Comparison of ENCODE assay signal across 1 cellular context in the genomic region with DNA sequence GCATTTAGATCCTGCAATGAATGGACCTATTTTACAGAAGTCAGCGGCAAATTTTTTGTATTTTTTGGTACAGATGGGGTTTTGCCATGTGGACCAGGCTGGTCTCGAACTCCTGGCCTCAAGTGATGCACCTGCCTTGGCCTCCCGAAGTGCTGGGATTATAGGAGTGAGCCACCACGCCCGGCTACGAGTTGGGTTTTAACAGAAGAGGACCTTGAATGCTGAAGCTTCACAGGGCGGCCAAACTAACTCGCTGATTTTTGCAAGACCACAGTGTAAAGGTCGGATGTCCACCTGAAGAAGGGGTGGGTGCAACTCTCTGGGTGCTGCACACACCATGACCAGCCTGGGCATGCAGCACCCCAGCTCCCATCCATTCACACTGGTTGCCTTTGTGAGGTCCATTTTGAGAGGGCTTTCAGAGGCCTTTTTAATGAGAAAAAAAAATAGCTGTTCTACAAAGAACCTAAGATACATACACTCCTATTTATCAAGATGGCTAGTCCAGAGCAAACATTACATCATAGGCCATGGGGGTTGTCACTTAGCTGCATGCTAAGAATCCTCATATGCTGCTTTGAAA.
TF ChIP-seq lines count a peak whose summit lies in the region.

No MANE protein-coding gene starts in this region.

TF ChIP-seq in HepG2, 621 proteins besides CTCF, POLR2A, EP300 and RAD21 (continued from another document and continues in another):
- TF ChIP-seq, protein P1, sequence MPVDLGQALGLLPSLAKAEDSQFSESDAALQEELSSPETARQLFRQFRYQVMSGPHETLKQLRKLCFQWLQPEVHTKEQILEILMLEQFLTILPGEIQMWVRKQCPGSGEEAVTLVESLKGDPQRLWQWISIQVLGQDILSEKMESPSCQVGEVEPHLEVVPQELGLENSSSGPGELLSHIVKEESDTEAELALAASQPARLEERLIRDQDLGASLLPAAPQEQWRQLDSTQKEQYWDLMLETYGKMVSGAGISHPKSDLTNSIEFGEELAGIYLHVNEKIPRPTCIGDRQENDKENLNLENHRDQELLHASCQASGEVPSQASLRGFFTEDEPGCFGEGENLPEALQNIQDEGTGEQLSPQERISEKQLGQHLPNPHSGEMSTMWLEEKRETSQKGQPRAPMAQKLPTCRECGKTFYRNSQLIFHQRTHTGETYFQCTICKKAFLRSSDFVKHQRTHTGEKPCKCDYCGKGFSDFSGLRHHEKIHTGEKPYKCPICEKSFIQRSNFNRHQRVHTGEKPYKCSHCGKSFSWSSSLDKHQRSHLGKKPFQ (CRISPR knock-in tag; IDR thresholded peaks at IDR 0.05; ENCODE audit: insufficient replicate concordance), result no peak
- TF ChIP-seq, protein P2, sequence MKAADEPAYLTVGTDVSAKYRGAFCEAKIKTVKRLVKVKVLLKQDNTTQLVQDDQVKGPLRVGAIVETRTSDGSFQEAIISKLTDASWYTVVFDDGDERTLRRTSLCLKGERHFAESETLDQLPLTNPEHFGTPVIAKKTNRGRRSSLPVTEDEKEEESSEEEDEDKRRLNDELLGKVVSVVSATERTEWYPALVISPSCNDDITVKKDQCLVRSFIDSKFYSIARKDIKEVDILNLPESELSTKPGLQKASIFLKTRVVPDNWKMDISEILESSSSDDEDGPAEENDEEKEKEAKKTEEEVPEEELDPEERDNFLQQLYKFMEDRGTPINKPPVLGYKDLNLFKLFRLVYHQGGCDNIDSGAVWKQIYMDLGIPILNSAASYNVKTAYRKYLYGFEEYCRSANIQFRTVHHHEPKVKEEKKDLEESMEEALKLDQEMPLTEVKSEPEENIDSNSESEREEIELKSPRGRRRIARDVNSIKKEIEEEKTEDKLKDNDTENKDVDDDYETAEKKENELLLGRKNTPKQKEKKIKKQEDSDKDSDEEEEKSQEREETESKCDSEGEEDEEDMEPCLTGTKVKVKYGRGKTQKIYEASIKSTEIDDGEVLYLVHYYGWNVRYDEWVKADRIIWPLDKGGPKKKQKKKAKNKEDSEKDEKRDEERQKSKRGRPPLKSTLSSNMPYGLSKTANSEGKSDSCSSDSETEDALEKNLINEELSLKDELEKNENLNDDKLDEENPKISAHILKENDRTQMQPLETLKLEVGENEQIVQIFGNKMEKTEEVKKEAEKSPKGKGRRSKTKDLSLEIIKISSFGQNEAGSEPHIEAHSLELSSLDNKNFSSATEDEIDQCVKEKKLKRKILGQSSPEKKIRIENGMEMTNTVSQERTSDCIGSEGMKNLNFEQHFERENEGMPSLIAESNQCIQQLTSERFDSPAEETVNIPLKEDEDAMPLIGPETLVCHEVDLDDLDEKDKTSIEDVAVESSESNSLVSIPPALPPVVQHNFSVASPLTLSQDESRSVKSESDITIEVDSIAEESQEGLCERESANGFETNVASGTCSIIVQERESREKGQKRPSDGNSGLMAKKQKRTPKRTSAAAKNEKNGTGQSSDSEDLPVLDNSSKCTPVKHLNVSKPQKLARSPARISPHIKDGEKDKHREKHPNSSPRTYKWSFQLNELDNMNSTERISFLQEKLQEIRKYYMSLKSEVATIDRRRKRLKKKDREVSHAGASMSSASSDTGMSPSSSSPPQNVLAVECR (CRISPR knock-in tag; IDR thresholded peaks at IDR 0.05; ENCODE audit: borderline replicate concordance), result peak; percentile 76; the same call in 1 of the 2 replicates
- TF ChIP-seq CENPX (CRISPR knock-in tag; IDR thresholded peaks at IDR 0.05), result no peak
- TF ChIP-seq IRX3 (CRISPR knock-in tag; IDR thresholded peaks at IDR 0.05; ENCODE audit: borderline replicate concordance, low read depth), result no peak
- TF ChIP-seq KDM5A (IDR thresholded peaks at IDR 0.05; ENCODE audit: borderline replicate concordance, low read length), result no peak
- TF ChIP-seq SPEN (CRISPR knock-in tag; IDR thresholded peaks at IDR 0.05; ENCODE audit: low read depth), result peak; percentile 17; the same call in 1 of the 2 replicates
- TF ChIP-seq ZNF781 (CRISPR knock-in tag; IDR thresholded peaks at IDR 0.05; ENCODE audit: borderline replicate concordance, not compliant biosample characterization), result no peak
- TF ChIP-seq, protein P3, sequence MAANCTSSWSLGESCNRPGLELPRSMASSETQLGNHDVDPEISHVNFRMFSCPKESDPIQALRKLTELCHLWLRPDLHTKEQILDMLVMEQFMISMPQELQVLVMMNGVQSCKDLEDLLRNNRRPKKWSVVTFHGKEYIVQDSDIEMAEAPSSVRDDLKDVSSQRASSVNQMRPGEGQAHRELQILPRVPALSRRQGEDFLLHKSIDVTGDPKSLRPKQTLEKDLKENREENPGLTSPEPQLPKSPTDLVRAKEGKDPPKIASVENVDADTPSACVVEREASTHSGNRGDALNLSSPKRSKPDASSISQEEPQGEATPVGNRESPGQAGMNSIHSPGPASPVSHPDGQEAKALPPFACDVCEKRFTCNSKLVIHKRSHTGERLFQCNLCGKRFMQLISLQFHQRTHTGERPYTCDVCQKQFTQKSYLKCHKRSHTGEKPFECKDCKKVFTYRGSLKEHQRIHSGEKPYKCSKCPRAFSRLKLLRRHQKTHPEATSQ (CRISPR knock-in tag; IDR thresholded peaks at IDR 0.05; ENCODE audit: borderline replicate concordance), result no peak
- TF ChIP-seq PHF5A (CRISPR knock-in tag; IDR thresholded peaks at IDR 0.05; ENCODE audit: low read depth, unreplicated experiment), result no peak
- TF ChIP-seq ZFP37 (CRISPR knock-in tag; IDR thresholded peaks at IDR 0.05; ENCODE audit: borderline replicate concordance), result no peak
- TF ChIP-seq SIN3B (IDR thresholded peaks at IDR 0.05; ENCODE audit: low read length), result no peak
- TF ChIP-seq ZSCAN9 (CRISPR knock-in tag; IDR thresholded peaks at IDR 0.05; ENCODE audit: borderline replicate concordance), result no peak; the same call in 1 of the 2 replicates
- TF ChIP-seq, protein P4, sequence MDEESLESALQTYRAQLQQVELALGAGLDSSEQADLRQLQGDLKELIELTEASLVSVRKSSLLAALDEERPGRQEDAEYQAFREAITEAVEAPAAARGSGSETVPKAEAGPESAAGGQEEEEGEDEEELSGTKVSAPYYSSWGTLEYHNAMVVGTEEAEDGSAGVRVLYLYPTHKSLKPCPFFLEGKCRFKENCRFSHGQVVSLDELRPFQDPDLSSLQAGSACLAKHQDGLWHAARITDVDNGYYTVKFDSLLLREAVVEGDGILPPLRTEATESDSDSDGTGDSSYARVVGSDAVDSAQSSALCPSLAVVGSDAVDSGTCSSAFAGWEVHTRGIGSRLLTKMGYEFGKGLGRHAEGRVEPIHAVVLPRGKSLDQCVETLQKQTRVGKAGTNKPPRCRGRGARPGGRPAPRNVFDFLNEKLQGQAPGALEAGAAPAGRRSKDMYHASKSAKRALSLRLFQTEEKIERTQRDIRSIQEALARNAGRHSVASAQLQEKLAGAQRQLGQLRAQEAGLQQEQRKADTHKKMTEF (CRISPR knock-in tag; IDR thresholded peaks at IDR 0.05), result peak; percentile 60; the same call in 1 of the 2 replicates
- TF ChIP-seq JDP2 (CRISPR knock-in tag; IDR thresholded peaks at IDR 0.05; ENCODE audit: borderline replicate concordance), result no peak
- no peak for TF ChIP-seq XRCC5 (optimal IDR thresholded peaks at IDR 0.05; ENCODE audit: low read length)
- no peak for TF ChIP-seq ETV6 (CRISPR knock-in tag; conservative IDR thresholded peaks at IDR 0.05)
- TF ChIP-seq ZNF225 (CRISPR knock-in tag; IDR thresholded peaks at IDR 0.05), result no peak
- TF ChIP-seq NFIB (CRISPR knock-in tag; IDR thresholded peaks at IDR 0.05; ENCODE audit: borderline replicate concordance), result no peak
- TF ChIP-seq GTF3A (CRISPR knock-in tag; conservative IDR thresholded peaks at IDR 0.05), result 0 out of 2 replicates have a peak, but pooled peaks have one; percentile 53
- TF ChIP-seq, protein P5, sequence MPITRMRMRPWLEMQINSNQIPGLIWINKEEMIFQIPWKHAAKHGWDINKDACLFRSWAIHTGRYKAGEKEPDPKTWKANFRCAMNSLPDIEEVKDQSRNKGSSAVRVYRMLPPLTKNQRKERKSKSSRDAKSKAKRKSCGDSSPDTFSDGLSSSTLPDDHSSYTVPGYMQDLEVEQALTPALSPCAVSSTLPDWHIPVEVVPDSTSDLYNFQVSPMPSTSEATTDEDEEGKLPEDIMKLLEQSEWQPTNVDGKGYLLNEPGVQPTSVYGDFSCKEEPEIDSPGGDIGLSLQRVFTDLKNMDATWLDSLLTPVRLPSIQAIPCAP (CRISPR knock-in tag; IDR thresholded peaks at IDR 0.05; ENCODE audit: low read depth), result no peak
- TF ChIP-seq ZNF350 (CRISPR knock-in tag; IDR thresholded peaks at IDR 0.05; ENCODE audit: borderline replicate concordance, low read depth), result peak; percentile 65; the same call in 1 of the 2 replicates
- TF ChIP-seq ZNF530 (CRISPR knock-in tag; IDR thresholded peaks at IDR 0.05; ENCODE audit: low read depth), result no peak
- TF ChIP-seq, protein P6, sequence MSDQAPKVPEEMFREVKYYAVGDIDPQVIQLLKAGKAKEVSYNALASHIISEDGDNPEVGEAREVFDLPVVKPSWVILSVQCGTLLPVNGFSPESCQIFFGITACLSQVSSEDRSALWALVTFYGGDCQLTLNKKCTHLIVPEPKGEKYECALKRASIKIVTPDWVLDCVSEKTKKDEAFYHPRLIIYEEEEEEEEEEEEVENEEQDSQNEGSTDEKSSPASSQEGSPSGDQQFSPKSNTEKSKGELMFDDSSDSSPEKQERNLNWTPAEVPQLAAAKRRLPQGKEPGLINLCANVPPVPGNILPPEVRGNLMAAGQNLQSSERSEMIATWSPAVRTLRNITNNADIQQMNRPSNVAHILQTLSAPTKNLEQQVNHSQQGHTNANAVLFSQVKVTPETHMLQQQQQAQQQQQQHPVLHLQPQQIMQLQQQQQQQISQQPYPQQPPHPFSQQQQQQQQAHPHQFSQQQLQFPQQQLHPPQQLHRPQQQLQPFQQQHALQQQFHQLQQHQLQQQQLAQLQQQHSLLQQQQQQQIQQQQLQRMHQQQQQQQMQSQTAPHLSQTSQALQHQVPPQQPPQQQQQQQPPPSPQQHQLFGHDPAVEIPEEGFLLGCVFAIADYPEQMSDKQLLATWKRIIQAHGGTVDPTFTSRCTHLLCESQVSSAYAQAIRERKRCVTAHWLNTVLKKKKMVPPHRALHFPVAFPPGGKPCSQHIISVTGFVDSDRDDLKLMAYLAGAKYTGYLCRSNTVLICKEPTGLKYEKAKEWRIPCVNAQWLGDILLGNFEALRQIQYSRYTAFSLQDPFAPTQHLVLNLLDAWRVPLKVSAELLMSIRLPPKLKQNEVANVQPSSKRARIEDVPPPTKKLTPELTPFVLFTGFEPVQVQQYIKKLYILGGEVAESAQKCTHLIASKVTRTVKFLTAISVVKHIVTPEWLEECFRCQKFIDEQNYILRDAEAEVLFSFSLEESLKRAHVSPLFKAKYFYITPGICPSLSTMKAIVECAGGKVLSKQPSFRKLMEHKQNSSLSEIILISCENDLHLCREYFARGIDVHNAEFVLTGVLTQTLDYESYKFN (CRISPR knock-in tag; conservative IDR thresholded peaks at IDR 0.05), result peak; percentile 76
- no peak for TF ChIP-seq MTF1 (CRISPR knock-in tag; IDR thresholded peaks at IDR 0.05)
- no peak for TF ChIP-seq ZNF660 (CRISPR knock-in tag; IDR thresholded peaks at IDR 0.05; ENCODE audit: borderline replicate concordance, low read depth)
- no peak for TF ChIP-seq SRSF9 (IDR thresholded peaks at IDR 0.05; ENCODE audit: borderline replicate concordance, insufficient read depth, low read depth, low read length, poor library complexity, severe bottlenecking)
- TF ChIP-seq, protein P7, sequence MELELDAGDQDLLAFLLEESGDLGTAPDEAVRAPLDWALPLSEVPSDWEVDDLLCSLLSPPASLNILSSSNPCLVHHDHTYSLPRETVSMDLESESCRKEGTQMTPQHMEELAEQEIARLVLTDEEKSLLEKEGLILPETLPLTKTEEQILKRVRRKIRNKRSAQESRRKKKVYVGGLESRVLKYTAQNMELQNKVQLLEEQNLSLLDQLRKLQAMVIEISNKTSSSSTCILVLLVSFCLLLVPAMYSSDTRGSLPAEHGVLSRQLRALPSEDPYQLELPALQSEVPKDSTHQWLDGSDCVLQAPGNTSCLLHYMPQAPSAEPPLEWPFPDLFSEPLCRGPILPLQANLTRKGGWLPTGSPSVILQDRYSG (CRISPR knock-in tag; IDR thresholded peaks at IDR 0.05), result no peak
- peak; percentile 79 for TF ChIP-seq GATAD2A (CRISPR knock-in tag; IDR thresholded peaks at IDR 0.05)
- no peak for TF ChIP-seq RBAK (CRISPR knock-in tag; IDR thresholded peaks at IDR 0.05)
- TF ChIP-seq, protein P8, sequence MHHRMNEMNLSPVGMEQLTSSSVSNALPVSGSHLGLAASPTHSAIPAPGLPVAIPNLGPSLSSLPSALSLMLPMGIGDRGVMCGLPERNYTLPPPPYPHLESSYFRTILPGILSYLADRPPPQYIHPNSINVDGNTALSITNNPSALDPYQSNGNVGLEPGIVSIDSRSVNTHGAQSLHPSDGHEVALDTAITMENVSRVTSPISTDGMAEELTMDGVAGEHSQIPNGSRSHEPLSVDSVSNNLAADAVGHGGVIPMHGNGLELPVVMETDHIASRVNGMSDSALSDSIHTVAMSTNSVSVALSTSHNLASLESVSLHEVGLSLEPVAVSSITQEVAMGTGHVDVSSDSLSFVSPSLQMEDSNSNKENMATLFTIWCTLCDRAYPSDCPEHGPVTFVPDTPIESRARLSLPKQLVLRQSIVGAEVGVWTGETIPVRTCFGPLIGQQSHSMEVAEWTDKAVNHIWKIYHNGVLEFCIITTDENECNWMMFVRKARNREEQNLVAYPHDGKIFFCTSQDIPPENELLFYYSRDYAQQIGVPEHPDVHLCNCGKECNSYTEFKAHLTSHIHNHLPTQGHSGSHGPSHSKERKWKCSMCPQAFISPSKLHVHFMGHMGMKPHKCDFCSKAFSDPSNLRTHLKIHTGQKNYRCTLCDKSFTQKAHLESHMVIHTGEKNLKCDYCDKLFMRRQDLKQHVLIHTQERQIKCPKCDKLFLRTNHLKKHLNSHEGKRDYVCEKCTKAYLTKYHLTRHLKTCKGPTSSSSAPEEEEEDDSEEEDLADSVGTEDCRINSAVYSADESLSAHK (CRISPR knock-in tag; IDR thresholded peaks at IDR 0.05; ENCODE audit: borderline replicate concordance), result no peak
- TF ChIP-seq, protein P9, sequence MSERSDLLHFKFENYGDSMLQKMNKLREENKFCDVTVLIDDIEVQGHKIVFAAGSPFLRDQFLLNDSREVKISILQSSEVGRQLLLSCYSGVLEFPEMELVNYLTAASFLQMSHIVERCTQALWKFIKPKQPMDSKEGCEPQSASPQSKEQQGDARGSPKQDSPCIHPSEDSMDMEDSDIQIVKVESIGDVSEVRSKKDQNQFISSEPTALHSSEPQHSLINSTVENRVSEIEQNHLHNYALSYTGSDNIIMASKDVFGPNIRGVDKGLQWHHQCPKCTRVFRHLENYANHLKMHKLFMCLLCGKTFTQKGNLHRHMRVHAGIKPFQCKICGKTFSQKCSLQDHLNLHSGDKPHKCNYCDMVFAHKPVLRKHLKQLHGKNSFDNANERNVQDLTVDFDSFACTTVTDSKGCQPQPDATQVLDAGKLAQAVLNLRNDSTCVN (CRISPR knock-in tag; IDR thresholded peaks at IDR 0.05; ENCODE audit: borderline replicate concordance), result no peak
- TF ChIP-seq FOXK1 (CRISPR knock-in tag; IDR thresholded peaks at IDR 0.05; ENCODE audit: borderline replicate concordance, low read depth), result 0 out of 2 replicates have a peak, but pooled peaks have one; percentile 12
- TF ChIP-seq HMG20B (CRISPR knock-in tag; conservative IDR thresholded peaks at IDR 0.05), result no peak
- peak; percentile 54; the same call in 1 of the 2 replicates for TF ChIP-seq KLF12 (CRISPR knock-in tag; IDR thresholded peaks at IDR 0.05; ENCODE audit: borderline replicate concordance)
- no peak for TF ChIP-seq JARID2 (CRISPR knock-in tag; IDR thresholded peaks at IDR 0.05; ENCODE audit: insufficient replicate concordance)
- TF ChIP-seq, protein P10, sequence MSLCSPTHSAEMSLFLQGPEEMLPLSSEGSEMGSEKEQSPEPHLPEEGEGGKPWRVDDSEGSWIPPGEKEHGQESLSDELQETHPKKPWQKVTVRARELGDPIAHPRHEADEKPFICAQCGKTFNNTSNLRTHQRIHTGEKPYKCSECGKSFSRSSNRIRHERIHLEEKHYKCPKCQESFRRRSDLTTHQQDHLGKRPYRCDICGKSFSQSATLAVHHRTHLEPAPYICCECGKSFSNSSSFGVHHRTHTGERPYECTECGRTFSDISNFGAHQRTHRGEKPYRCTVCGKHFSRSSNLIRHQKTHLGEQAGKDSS (CRISPR knock-in tag; IDR thresholded peaks at IDR 0.05; ENCODE audit: borderline replicate concordance, low read depth), result peak; percentile 59; the same call in 1 of the 2 replicates
